ENCODE assay signal across 1 cellular context in the genomic region with DNA sequence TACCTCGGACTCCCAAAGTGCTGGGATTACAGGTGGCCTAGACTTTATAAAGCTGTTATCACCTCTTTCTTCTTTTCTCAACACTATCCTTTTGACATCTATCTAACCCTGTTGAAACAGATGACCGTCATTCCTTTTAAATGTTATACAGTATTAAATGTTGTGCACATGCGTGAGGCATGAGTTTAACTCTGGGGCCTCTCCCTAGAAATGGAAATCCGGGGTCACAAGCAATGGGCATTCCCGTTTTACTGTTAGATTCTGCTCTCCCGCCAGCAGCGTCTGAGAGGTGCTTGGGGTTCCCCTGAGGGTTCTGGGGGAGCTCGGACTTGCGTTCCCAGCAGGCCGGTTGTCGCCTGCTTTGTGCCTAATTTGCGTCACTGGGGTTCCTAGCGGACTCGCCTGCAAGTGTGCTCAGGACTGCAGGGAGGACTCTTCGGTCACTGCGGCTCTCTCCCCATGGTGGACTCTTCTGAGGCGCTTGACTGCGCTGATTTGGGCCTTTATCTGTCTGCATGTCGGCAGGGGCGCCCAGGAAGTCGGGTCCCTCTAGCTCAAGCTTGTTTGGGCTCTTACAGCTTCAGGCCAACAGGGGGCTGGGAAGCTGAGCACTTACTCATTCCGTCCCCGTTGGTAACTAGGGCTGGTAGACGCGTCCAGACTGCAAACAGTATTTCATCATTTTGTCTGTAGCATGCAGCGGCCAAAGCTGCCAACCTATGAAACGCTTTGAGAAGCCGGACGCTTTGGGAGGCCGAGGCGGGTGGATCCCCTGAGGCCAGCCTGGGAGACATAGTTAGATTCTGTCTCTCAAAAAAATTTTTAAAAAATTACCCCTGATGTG.
TF ChIP-seq lines count a peak whose summit lies in the region.

No MANE protein-coding gene starts in this region.

TF ChIP-seq in K562, 482 proteins besides CTCF, POLR2A, EP300 and RAD21 (continued from another document and continues in another):
- TF ChIP-seq, protein P1, sequence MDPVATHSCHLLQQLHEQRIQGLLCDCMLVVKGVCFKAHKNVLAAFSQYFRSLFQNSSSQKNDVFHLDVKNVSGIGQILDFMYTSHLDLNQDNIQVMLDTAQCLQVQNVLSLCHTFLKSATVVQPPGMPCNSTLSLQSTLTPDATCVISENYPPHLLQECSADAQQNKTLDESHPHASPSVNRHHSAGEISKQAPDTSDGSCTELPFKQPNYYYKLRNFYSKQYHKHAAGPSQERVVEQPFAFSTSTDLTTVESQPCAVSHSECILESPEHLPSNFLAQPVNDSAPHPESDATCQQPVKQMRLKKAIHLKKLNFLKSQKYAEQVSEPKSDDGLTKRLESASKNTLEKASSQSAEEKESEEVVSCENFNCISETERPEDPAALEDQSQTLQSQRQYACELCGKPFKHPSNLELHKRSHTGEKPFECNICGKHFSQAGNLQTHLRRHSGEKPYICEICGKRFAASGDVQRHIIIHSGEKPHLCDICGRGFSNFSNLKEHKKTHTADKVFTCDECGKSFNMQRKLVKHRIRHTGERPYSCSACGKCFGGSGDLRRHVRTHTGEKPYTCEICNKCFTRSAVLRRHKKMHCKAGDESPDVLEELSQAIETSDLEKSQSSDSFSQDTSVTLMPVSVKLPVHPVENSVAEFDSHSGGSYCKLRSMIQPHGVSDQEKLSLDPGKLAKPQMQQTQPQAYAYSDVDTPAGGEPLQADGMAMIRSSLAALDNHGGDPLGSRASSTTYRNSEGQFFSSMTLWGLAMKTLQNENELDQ (CRISPR knock-in tag; IDR thresholded peaks at IDR 0.05; ENCODE audit: borderline replicate concordance), result no peak
- 0 out of 2 replicates have a peak, but pooled peaks have one; percentile 60 for TF ChIP-seq MYNN (IDR thresholded peaks at IDR 0.05)
- TF ChIP-seq MYNN (CRISPR knock-in tag; IDR thresholded peaks at IDR 0.05), result no peak
- no peak for TF ChIP-seq FOXA3 (CRISPR knock-in tag; conservative IDR thresholded peaks at IDR 0.05 in 1 of 2, IDR thresholded peaks at IDR 0.05 in 1 of 2)
- TF ChIP-seq RFX1 (IDR thresholded peaks at IDR 0.05), result peak; percentile 68
- TF ChIP-seq, protein P2, sequence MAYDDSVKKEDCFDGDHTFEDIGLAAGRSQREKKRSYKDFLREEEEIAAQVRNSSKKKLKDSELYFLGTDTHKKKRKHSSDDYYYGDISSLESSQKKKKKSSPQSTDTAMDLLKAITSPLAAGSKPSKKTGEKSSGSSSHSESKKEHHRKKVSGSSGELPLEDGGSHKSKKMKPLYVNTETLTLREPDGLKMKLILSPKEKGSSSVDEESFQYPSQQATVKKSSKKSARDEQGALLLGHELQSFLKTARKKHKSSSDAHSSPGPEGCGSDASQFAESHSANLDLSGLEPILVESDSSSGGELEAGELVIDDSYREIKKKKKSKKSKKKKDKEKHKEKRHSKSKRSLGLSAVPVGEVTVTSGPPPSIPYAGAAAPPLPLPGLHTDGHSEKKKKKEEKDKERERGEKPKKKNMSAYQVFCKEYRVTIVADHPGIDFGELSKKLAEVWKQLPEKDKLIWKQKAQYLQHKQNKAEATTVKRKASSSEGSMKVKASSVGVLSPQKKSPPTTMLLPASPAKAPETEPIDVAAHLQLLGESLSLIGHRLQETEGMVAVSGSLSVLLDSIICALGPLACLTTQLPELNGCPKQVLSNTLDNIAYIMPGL (CRISPR knock-in tag; IDR thresholded peaks at IDR 0.05), result no peak
- TF ChIP-seq ZNF444 (CRISPR knock-in tag; IDR thresholded peaks at IDR 0.05), result no peak
- no peak for TF ChIP-seq NUFIP1 (IDR thresholded peaks at IDR 0.05; ENCODE audit: partially characterized antibody)
- peak; percentile 94 for TF ChIP-seq SMAD4 (CRISPR knock-in tag; conservative IDR thresholded peaks at IDR 0.05)
- TF ChIP-seq MAFK (IDR thresholded peaks at IDR 0.05; ENCODE audit: low read length), result 0 out of 2 replicates have a peak, but pooled peaks have one; percentile 21
- peak; percentile 19; the same call in 1 of the 2 replicates for TF ChIP-seq ARID1B (IDR thresholded peaks at IDR 0.05)
- TF ChIP-seq SIN3B (IDR thresholded peaks at IDR 0.05; ENCODE audit: low read depth), result no peak
- peak; percentile 43 for TF ChIP-seq SMC3 (conservative IDR thresholded peaks at IDR 0.05; ENCODE audit: insufficient read depth, low read depth, low read length)
- peak; percentile 65; the same call in 1 of the 2 replicates for TF ChIP-seq FOSL1 (tag; conservative IDR thresholded peaks at IDR 0.05)
- TF ChIP-seq LCOR (CRISPR knock-in tag; IDR thresholded peaks at IDR 0.05), result peak; percentile 77; the same call in 1 of the 2 replicates
- no peak; the same call in 1 of the 2 replicates for TF ChIP-seq RAD51 (IDR thresholded peaks at IDR 0.05; ENCODE audit: borderline replicate concordance, low read depth)
- no peak for TF ChIP-seq PHTF2 (CRISPR knock-in tag; IDR thresholded peaks at IDR 0.05)
- TF ChIP-seq, protein P3, sequence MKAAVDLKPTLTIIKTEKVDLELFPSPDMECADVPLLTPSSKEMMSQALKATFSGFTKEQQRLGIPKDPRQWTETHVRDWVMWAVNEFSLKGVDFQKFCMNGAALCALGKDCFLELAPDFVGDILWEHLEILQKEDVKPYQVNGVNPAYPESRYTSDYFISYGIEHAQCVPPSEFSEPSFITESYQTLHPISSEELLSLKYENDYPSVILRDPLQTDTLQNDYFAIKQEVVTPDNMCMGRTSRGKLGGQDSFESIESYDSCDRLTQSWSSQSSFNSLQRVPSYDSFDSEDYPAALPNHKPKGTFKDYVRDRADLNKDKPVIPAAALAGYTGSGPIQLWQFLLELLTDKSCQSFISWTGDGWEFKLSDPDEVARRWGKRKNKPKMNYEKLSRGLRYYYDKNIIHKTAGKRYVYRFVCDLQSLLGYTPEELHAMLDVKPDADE (conservative IDR thresholded peaks at IDR 0.05; ENCODE audit: control insufficient read depth, low read depth, low read length), result 0 out of 2 replicates have a peak, but pooled peaks have one; percentile 24
- no peak for TF ChIP-seq DDX20 (tag; IDR thresholded peaks at IDR 0.05; ENCODE audit: low read depth)
- TF ChIP-seq, protein P4, sequence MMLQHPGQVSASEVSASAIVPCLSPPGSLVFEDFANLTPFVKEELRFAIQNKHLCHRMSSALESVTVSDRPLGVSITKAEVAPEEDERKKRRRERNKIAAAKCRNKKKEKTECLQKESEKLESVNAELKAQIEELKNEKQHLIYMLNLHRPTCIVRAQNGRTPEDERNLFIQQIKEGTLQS (IDR thresholded peaks at IDR 0.05), result peak; percentile 95
- TF ChIP-seq, protein P4 (CRISPR knock-in tag; conservative IDR thresholded peaks at IDR 0.05), result peak; percentile 52; the same call in 1 of the 2 replicates
- TF ChIP-seq TBL1XR1 (IDR thresholded peaks at IDR 0.05; ENCODE audit: low read length in 2 of 2), result peak; percentile 12 to 61; a peak in 1 of 4 replicates
- peak; percentile 42; the same call in 1 of the 2 replicates for TF ChIP-seq FOXP1 (CRISPR knock-in tag; IDR thresholded peaks at IDR 0.05)
- TF ChIP-seq HCFC1 (IDR thresholded peaks at IDR 0.05; ENCODE audit: low read depth, low read length), result peak; percentile 46
- TF ChIP-seq KDM5B (IDR thresholded peaks at IDR 0.05; ENCODE audit: insufficient replicate concordance, low read depth, low read length), result peak; percentile 23
- TF ChIP-seq, protein P5, sequence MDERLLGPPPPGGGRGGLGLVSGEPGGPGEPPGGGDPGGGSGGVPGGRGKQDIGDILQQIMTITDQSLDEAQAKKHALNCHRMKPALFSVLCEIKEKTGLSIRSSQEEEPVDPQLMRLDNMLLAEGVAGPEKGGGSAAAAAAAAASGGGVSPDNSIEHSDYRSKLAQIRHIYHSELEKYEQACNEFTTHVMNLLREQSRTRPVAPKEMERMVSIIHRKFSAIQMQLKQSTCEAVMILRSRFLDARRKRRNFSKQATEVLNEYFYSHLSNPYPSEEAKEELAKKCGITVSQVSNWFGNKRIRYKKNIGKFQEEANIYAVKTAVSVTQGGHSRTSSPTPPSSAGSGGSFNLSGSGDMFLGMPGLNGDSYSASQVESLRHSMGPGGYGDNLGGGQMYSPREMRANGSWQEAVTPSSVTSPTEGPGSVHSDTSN (CRISPR knock-in tag; IDR thresholded peaks at IDR 0.05; ENCODE audit: low read depth), result no peak
- TF ChIP-seq, protein P5 (tag; conservative IDR thresholded peaks at IDR 0.05; ENCODE audit: low read depth), result peak; percentile 61
- TF ChIP-seq, protein P6, sequence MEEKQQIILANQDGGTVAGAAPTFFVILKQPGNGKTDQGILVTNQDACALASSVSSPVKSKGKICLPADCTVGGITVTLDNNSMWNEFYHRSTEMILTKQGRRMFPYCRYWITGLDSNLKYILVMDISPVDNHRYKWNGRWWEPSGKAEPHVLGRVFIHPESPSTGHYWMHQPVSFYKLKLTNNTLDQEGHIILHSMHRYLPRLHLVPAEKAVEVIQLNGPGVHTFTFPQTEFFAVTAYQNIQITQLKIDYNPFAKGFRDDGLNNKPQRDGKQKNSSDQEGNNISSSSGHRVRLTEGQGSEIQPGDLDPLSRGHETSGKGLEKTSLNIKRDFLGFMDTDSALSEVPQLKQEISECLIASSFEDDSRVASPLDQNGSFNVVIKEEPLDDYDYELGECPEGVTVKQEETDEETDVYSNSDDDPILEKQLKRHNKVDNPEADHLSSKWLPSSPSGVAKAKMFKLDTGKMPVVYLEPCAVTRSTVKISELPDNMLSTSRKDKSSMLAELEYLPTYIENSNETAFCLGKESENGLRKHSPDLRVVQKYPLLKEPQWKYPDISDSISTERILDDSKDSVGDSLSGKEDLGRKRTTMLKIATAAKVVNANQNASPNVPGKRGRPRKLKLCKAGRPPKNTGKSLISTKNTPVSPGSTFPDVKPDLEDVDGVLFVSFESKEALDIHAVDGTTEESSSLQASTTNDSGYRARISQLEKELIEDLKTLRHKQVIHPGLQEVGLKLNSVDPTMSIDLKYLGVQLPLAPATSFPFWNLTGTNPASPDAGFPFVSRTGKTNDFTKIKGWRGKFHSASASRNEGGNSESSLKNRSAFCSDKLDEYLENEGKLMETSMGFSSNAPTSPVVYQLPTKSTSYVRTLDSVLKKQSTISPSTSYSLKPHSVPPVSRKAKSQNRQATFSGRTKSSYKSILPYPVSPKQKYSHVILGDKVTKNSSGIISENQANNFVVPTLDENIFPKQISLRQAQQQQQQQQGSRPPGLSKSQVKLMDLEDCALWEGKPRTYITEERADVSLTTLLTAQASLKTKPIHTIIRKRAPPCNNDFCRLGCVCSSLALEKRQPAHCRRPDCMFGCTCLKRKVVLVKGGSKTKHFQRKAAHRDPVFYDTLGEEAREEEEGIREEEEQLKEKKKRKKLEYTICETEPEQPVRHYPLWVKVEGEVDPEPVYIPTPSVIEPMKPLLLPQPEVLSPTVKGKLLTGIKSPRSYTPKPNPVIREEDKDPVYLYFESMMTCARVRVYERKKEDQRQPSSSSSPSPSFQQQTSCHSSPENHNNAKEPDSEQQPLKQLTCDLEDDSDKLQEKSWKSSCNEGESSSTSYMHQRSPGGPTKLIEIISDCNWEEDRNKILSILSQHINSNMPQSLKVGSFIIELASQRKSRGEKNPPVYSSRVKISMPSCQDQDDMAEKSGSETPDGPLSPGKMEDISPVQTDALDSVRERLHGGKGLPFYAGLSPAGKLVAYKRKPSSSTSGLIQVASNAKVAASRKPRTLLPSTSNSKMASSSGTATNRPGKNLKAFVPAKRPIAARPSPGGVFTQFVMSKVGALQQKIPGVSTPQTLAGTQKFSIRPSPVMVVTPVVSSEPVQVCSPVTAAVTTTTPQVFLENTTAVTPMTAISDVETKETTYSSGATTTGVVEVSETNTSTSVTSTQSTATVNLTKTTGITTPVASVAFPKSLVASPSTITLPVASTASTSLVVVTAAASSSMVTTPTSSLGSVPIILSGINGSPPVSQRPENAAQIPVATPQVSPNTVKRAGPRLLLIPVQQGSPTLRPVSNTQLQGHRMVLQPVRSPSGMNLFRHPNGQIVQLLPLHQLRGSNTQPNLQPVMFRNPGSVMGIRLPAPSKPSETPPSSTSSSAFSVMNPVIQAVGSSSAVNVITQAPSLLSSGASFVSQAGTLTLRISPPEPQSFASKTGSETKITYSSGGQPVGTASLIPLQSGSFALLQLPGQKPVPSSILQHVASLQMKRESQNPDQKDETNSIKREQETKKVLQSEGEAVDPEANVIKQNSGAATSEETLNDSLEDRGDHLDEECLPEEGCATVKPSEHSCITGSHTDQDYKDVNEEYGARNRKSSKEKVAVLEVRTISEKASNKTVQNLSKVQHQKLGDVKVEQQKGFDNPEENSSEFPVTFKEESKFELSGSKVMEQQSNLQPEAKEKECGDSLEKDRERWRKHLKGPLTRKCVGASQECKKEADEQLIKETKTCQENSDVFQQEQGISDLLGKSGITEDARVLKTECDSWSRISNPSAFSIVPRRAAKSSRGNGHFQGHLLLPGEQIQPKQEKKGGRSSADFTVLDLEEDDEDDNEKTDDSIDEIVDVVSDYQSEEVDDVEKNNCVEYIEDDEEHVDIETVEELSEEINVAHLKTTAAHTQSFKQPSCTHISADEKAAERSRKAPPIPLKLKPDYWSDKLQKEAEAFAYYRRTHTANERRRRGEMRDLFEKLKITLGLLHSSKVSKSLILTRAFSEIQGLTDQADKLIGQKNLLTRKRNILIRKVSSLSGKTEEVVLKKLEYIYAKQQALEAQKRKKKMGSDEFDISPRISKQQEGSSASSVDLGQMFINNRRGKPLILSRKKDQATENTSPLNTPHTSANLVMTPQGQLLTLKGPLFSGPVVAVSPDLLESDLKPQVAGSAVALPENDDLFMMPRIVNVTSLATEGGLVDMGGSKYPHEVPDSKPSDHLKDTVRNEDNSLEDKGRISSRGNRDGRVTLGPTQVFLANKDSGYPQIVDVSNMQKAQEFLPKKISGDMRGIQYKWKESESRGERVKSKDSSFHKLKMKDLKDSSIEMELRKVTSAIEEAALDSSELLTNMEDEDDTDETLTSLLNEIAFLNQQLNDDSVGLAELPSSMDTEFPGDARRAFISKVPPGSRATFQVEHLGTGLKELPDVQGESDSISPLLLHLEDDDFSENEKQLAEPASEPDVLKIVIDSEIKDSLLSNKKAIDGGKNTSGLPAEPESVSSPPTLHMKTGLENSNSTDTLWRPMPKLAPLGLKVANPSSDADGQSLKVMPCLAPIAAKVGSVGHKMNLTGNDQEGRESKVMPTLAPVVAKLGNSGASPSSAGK (IDR thresholded peaks at IDR 0.05), result peak; percentile 69
- no peak for TF ChIP-seq ZNF212 (CRISPR knock-in tag; IDR thresholded peaks at IDR 0.05)
- peak; percentile 47; the same call in 1 of the 2 replicates for TF ChIP-seq ZSCAN32 (CRISPR knock-in tag; IDR thresholded peaks at IDR 0.05)
- 0 out of 2 replicates have a peak, but pooled peaks have one; percentile 50 for TF ChIP-seq RB1 (IDR thresholded peaks at IDR 0.05; ENCODE audit: low read depth)
- TF ChIP-seq BRCA1 (IDR thresholded peaks at IDR 0.05), result no peak
- TF ChIP-seq BRCA1 (CRISPR knock-in tag; IDR thresholded peaks at IDR 0.05), result no peak
